Comparison of ENCODE assay signal across 1 cellular context in genomic region chr20:9311132-9311531, GRCh38.
TF ChIP-seq lines count a peak whose summit lies in the region.

No MANE protein-coding gene starts in this region.

TF ChIP-seq in HCT116, 20 proteins besides CTCF, POLR2A, EP300 and RAD21 (continued from another document):
- TF ChIP-seq ZBTB33 (IDR thresholded peaks at IDR 0.05; ENCODE audit: extremely low read depth, insufficient replicate concordance, low read length), result no peak
- TF ChIP-seq EZH2 (IDR thresholded peaks at IDR 0.05), result no peak
- no peak for TF ChIP-seq SIN3A (IDR thresholded peaks at IDR 0.05; ENCODE audit: low read depth)
- TF ChIP-seq SP1 (IDR thresholded peaks at IDR 0.05; ENCODE audit: low read depth), result no peak
- TF ChIP-seq CEBPB (IDR thresholded peaks at IDR 0.05; ENCODE audit: low read depth), result no peak
- no peak for TF ChIP-seq ZFX (IDR thresholded peaks at IDR 0.05)
- TF ChIP-seq TCF7L2 (IDR thresholded peaks at IDR 0.05; ENCODE audit: borderline replicate concordance, extremely low read depth, insufficient read depth, insufficient read length), result no peak
- no peak for TF ChIP-seq YY1 (IDR thresholded peaks at IDR 0.05; ENCODE audit: extremely low read depth, insufficient replicate concordance, low read depth, low read length)
- TF ChIP-seq SRF (IDR thresholded peaks at IDR 0.05; ENCODE audit: low read depth), result no peak
- TF ChIP-seq EGR1 (IDR thresholded peaks at IDR 0.05; ENCODE audit: low read depth), result no peak
- no peak for TF ChIP-seq MAX (IDR thresholded peaks at IDR 0.05)
